ENCODE assay signal across 8 cellular contexts in genomic region chrX:66030505-66031317, GRCh38. TPM values are rescaled to one million over a fixed set of nuclear protein-coding genes. Genes with fewer than 3 reads are reported as not detected.
DNase-seq lines count a peak whose midpoint lies in the region; ATAC-seq and TF ChIP-seq lines count a peak whose summit lies in the region.

No MANE protein-coding gene starts in this region.

- WGBS in liver, result 50% methylated on average over 7 of the region's 7 CpGs
- WGBS in stomach, 5 donors, result 31 to 58% (median 42%) methylated on average over 7 of the region's 7 CpGs

- H3K27me3 Mint-ChIP-seq in CD14-positive monocyte (ENCODE audit: low read depth in 3 of 3), result peaks cover 0 to 27% (median 3%) of the 10 kb centered on the region in 3 donors

- peaks cover 9% of the 10 kb centered on the region for H3K4me1 Mint-ChIP-seq in CD14-positive monocyte

- H3K36me3 ChIP-seq in liver (ENCODE audit: control insufficient read depth in 4 of 4, insufficient read depth in 3 of 4, low read depth in 1 of 4, low read length in 3 of 4) (no peaks in the 10 kb centered on the region), stomach (no peaks in the 10 kb centered on the region)

- H3K36me3 Mint-ChIP-seq in CD14-positive monocyte, result peaks cover 0 to 5% of the 10 kb centered on the region in 2 donors

- H3K27ac Mint-ChIP-seq in CD14-positive monocyte, result no peak overlapping the region

- ATAC-seq in GM18508 (IDR thresholded peaks at IDR 0.05; ENCODE audit: insufficient read depth, unreplicated experiment), result peak; percentile 67

- no peak overlapping the region for H3K4me3 Mint-ChIP-seq in CD14-positive monocyte

- H3K4me3 ChIP-seq in liver (ENCODE audit: low read depth in 1 of 3, low read length in 3 of 3) (no peak overlapping the region), stomach (no peak overlapping the region)

- no peak for TF ChIP-seq EP300 in stomach (IDR thresholded peaks at IDR 0.05)

- no peaks in the 10 kb centered on the region for H3K9me3 ChIP-seq in liver (ENCODE audit: control insufficient read depth in 4 of 4, low read length in 3 of 4)
- no peaks in the 10 kb centered on the region for H3K9me3 ChIP-seq in stomach

- TF ChIP-seq CTCF in CD14-positive monocyte (IDR thresholded peaks at IDR 0.05) (peak; percentile 64), liver (IDR thresholded peaks at IDR 0.05; ENCODE audit: low read depth, low read length, missing input control) (peak; percentile 45), stomach (IDR thresholded peaks at IDR 0.05) (peak in 3 of 7 experiments; percentile 14 to 23 (median 14))

- intact Hi-C loops in CD14-positive monocyte (cut with micrococcal nuclease) (no loop called here), stomach (cut with DNase I; ENCODE audit: low total_unique reads) (no loop called here)

- no peak overlapping the region for H3K9ac ChIP-seq in liver (ENCODE audit: low read depth in 1 of 2, low read length in 2 of 2)

- peak; percentile 46 for DNase-seq in CD14-positive monocyte (ENCODE audit: low spot score)
- DNase-seq in HK-2 (ENCODE audit: unreplicated experiment), result peak; percentile 1
- peak; percentile 12 for DNase-seq in activated naive CD4-positive, alpha-beta T cell treated with anti-CD3 and anti-CD28 coated beads, Interleukin-2, amount 50 U/mL, for 16 hours
- no peak for DNase-seq in HCEC 1CT
- DNase-seq in GM19240 (ENCODE audit: insufficient read length, low spot score), result no peak
- DNase-seq in stomach, result no peak

- H3K4me1 ChIP-seq in liver (ENCODE audit: control insufficient read depth in 4 of 4, insufficient read depth in 4 of 4, low read length in 3 of 4), result no peaks in the 10 kb centered on the region
- H3K4me1 ChIP-seq in stomach, result no peaks in the 10 kb centered on the region

- TF ChIP-seq POLR2A in stomach (IDR thresholded peaks at IDR 0.05), result no peak

- peaks cover 0 to 4% (median 0%) of the 10 kb centered on the region in 7 donors for H3K9me3 Mint-ChIP-seq in CD14-positive monocyte

- no peaks in the 10 kb centered on the region for H3K27me3 ChIP-seq in liver (ENCODE audit: control insufficient read depth in 4 of 4, insufficient read depth in 4 of 4, low read length in 3 of 4)
- peaks cover 0 to 9% (median 0%) of the 10 kb centered on the region in 3 donors for H3K27me3 ChIP-seq in stomach

- peak; percentile 60 to 74 for TF ChIP-seq RAD21 in liver (IDR thresholded peaks at IDR 0.05)

- H3K27ac ChIP-seq in liver (ENCODE audit: low read depth in 1 of 2, low read length in 2 of 2), result no peak overlapping the region
- H3K27ac ChIP-seq in stomach, result no peak overlapping the region

TF ChIP-seq in liver, 16 proteins besides CTCF, POLR2A, EP300 and RAD21:
- no peak for TF ChIP-seq FOXA1 (IDR thresholded peaks at IDR 0.05)
- TF ChIP-seq GABPA (IDR thresholded peaks at IDR 0.05 in 1 of 2, conservative IDR thresholded peaks at IDR 0.05 in 1 of 2), result no peak
- no peak for TF ChIP-seq REST (IDR thresholded peaks at IDR 0.05)
- no peak for TF ChIP-seq FOXA2 (IDR thresholded peaks at IDR 0.05)
- TF ChIP-seq MAX (IDR thresholded peaks at IDR 0.05), result no peak
- TF ChIP-seq EGR1 (IDR thresholded peaks at IDR 0.05; ENCODE audit: low read depth in 2 of 2), result no peak
- TF ChIP-seq HNF4G (IDR thresholded peaks at IDR 0.05), result no peak
- TF ChIP-seq SP1 (IDR thresholded peaks at IDR 0.05), result no peak
- no peak for TF ChIP-seq NR2F2 (IDR thresholded peaks at IDR 0.05)

RNA-seq across cellular contexts. Expression of gene VSIG4, which starts 9.2 kb away (rescaled TPM):
- polyA plus RNA-seq in CD14-positive monocyte (10 to 100 TPM; 10.2 to 56.8 TPM), liver (10 to 100 TPM; 16.7 to 37.1 TPM), stomach (10 to 100 TPM in 2 of 3 donors, 1 to 10 TPM in 1; 7.9 to 31.9 (median 13.6) TPM)
- total RNA-seq in liver (10 to 100 TPM; 35.5 to 38.9 TPM), stomach (10 to 100 TPM; 17.7 to 45.4 (median 21.3) TPM)

Comparison
In these comparisons a context has a peak if more than half of its experiments do, and no peak if none do; other contexts are left out.
1. DNase-seq: peak in CD14-positive monocyte (single experiment), HK-2 (single experiment) and activated naive CD4-positive, alpha-beta T cell treated with anti-CD3 and anti-CD28 coated beads, Interleukin-2, amount 50 U/mL, for 16 hours (single experiment); none in HCEC 1CT (single experiment), GM19240 (single experiment) and stomach (single experiment).